In the genomic region with DNA sequence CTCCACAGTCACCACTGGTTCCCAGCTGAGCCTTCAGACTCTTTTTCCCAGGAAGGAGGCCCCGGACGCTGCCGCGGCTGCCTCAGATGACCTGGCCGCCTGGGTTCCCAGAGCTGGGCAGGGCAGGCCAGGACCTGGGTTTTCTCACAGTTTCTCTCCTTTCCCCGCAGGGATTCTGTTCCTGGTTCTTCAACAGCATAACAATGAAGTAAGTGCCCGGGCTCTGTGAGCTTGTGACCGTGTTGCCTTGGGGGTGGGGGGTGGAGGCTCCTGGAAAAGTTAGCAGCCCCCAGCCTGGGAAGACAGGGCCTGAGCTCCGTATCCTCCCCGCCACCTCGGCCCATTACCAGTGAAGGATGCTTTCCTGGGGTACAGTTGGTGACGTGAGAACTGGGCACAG, we compare ENCODE assay signal across 40 cellular contexts. TPM values are rescaled to one million over a fixed set of nuclear protein-coding genes. Genes with fewer than 3 reads are reported as not detected.
"Had no signal": no experiment of that assay in that cellular context is flagged by ENCODE, and none has a peak within 500 bp of the region (broad histone marks: within the 10 kb centered on the region; RNA-seq: fewer than 3 reads in every experiment).

No MANE protein-coding gene starts in this region.

- H3K9me3 ChIP-seq: ascending aorta had no signal

- H3K4me1 ChIP-seq: ascending aorta had no signal

- FAIRE-seq: bronchial epithelial cell, TTC549 had no signal

- H3K27ac ChIP-seq: ascending aorta, cardiac muscle cell, VCaP had no signal

- H3K9me3 Mint-ChIP-seq: activated B cell treated with CpG ODN at 0.5 μM for 24 hours; activated CD4-positive, alpha-beta memory T cell treated with anti-CD3 and anti-CD28 coated beads for 36 hours; activated CD4-positive, alpha-beta T cell treated with anti-CD3 and anti-CD28 coated beads, Interleukin-2, amount 10 ng/mL, durations not matched to agents 24 days and 14 days; activated CD8-positive, alpha-beta T cell treated with anti-CD3 and anti-CD28 coated beads for 36 hours; activated naive CD4-positive, alpha-beta T cell treated with anti-CD3 and anti-CD28 coated beads for 36 hours; activated naive CD8-positive, alpha-beta T cell treated with anti-CD3 and anti-CD28 coated beads, Interleukin-2, amount 10 ng/mL, durations not matched to agents 7 days and 5 days; activated T-cell treated with anti-CD3 and anti-CD28 coated beads, Interleukin-2, amount 50 U/mL, for 4 hours; activated T-helper 1 cell treated with anti-CD3 and anti-CD28 coated beads, Interleukin-12 subunit alpha, Interleukin-12 subunit beta, Interleukin-2, Interleukin-4 antibody, amounts not matched to agents 30 ng/mL and 10 ng/mL and 1 ng/mL, durations not matched to agents 14 hours and 24 hours and 36 hours; activated T-helper 17 cell treated with anti-CD3 and anti-CD28 coated beads, Interleukin-2, amount 50 U/mL, for 72 hours had no signal

- H3K27me3 Mint-ChIP-seq: activated CD4-positive, alpha-beta memory T cell treated with anti-CD3 and anti-CD28 coated beads for 36 hours; activated CD4-positive, alpha-beta T cell treated with anti-CD3 and anti-CD28 coated beads, Interleukin-2, amount 10 ng/mL, durations not matched to agents 24 days and 14 days; activated CD8-positive, alpha-beta T cell treated with anti-CD3 and anti-CD28 coated beads for 36 hours; activated naive CD8-positive, alpha-beta T cell treated with anti-CD3 and anti-CD28 coated beads, Interleukin-2, amount 10 ng/mL, durations not matched to agents 7 days and 5 days; brain; central memory CD8-positive, alpha-beta T cell had no signal

- H3K4me3 Mint-ChIP-seq: activated B cell treated with CpG ODN at 0.5 μM for 24 hours; activated CD4-positive, alpha-beta memory T cell treated with anti-CD3 and anti-CD28 coated beads for 36 hours; activated CD4-positive, alpha-beta T cell treated with anti-CD3 and anti-CD28 coated beads, Interleukin-2, amount 10 ng/mL, durations not matched to agents 24 days and 14 days; activated CD8-positive, alpha-beta T cell treated with anti-CD3 and anti-CD28 coated beads for 36 hours; activated naive CD4-positive, alpha-beta T cell treated with anti-CD3 and anti-CD28 coated beads for 36 hours; activated naive CD8-positive, alpha-beta T cell treated with anti-CD3 and anti-CD28 coated beads, Interleukin-2, amount 10 ng/mL, durations not matched to agents 7 days and 5 days; activated naive CD8-positive, alpha-beta T cell treated with anti-CD3 and anti-CD28 coated beads, Interleukin-2, amount 50 U/mL, for 24 hours; activated T-cell treated with anti-CD3 and anti-CD28 coated beads, Interleukin-2, amount 50 U/mL, for 4 hours; activated T-cell treated with anti-CD3 and anti-CD28 coated beads, Interleukin-2, amount 50 U/mL, for 72 hours; activated T-helper 1 cell treated with anti-CD3 and anti-CD28 coated beads, Interleukin-12 subunit alpha, Interleukin-12 subunit beta, Interleukin-2, Interleukin-4 antibody, amounts not matched to agents 30 ng/mL and 10 ng/mL and 1 ng/mL, durations not matched to agents 14 hours and 24 hours and 36 hours; activated T-helper 17 cell treated with anti-CD3 and anti-CD28 coated beads, Interleukin-2, amount 50 U/mL, for 72 hours; brain; central memory CD8-positive, alpha-beta T cell; T-helper 17 cell had no signal

- H3K27me3 ChIP-seq: ascending aorta, cardiac muscle cell had no signal

- H3K36me3 Mint-ChIP-seq: activated CD4-positive, alpha-beta memory T cell treated with anti-CD3 and anti-CD28 coated beads for 36 hours; activated naive CD4-positive, alpha-beta T cell treated with anti-CD3 and anti-CD28 coated beads, Interleukin-2, amount 50 U/mL, for 72 hours; activated naive CD8-positive, alpha-beta T cell treated with anti-CD3 and anti-CD28 coated beads, Interleukin-2, amount 10 ng/mL, durations not matched to agents 7 days and 5 days had no signal

- H3K4me3 ChIP-seq: ascending aorta, cardiac muscle cell had no signal

- H3K27ac Mint-ChIP-seq: activated B cell treated with CpG ODN at 0.5 μM for 24 hours; activated CD4-positive, alpha-beta memory T cell treated with anti-CD3 and anti-CD28 coated beads for 36 hours; activated CD4-positive, alpha-beta T cell treated with anti-CD3 and anti-CD28 coated beads, Interleukin-2, amount 10 ng/mL, durations not matched to agents 24 days and 14 days; activated CD8-positive, alpha-beta T cell treated with anti-CD3 and anti-CD28 coated beads for 36 hours; activated naive CD4-positive, alpha-beta T cell treated with anti-CD3 and anti-CD28 coated beads for 36 hours; activated naive CD4-positive, alpha-beta T cell treated with anti-CD3 and anti-CD28 coated beads, Interleukin-2, amount 50 U/mL, for 72 hours; activated naive CD8-positive, alpha-beta T cell treated with anti-CD3 and anti-CD28 coated beads, Interleukin-2, amount 10 ng/mL, durations not matched to agents 7 days and 5 days; activated naive CD8-positive, alpha-beta T cell treated with anti-CD3 and anti-CD28 coated beads, Interleukin-2, amount 50 U/mL, for 24 hours; activated T-cell treated with anti-CD3 and anti-CD28 coated beads, Interleukin-2, amount 50 U/mL, for 72 hours; activated T-helper 1 cell treated with anti-CD3 and anti-CD28 coated beads, Interleukin-12 subunit alpha, Interleukin-12 subunit beta, Interleukin-2, Interleukin-4 antibody, amounts not matched to agents 30 ng/mL and 10 ng/mL and 1 ng/mL, durations not matched to agents 14 hours and 24 hours and 36 hours; activated T-helper 17 cell treated with anti-CD3 and anti-CD28 coated beads, Interleukin-2, amount 50 U/mL, for 72 hours; brain; T-helper 17 cell had no signal

- DNase-seq: activated B cell treated with CpG ODN at 0.5 μM for 24 hours; activated CD4-positive, alpha-beta memory T cell treated with anti-CD3 and anti-CD28 coated beads for 36 hours; activated CD4-positive, alpha-beta T cell treated with anti-CD3 and anti-CD28 coated beads for 4 hours; activated CD4-positive, alpha-beta T cell treated with anti-CD3 and anti-CD28 coated beads, Interleukin-2, amount 10 ng/mL, durations not matched to agents 24 days and 14 days; activated CD4-positive, alpha-beta T cell treated with anti-CD3 and anti-CD28 coated beads, Interleukin-2, amount 50 U/mL, for 1 hour; activated CD4-positive, alpha-beta T cell treated with anti-CD3 and anti-CD28 coated beads, Interleukin-2, amount 50 U/mL, for 4 hours; activated CD4-positive, CD25-positive, alpha-beta regulatory T cell treated with anti-CD3 and anti-CD28 coated beads, Interleukin-2, amount 50 U/mL, for 72 hours; activated CD8-positive, alpha-beta memory T cell treated with anti-CD3 and anti-CD28 coated beads, Interleukin-2, amount 50 U/mL, for 4 hours; activated CD8-positive, alpha-beta T cell treated with anti-CD3 and anti-CD28 coated beads for 36 hours; activated effector memory CD4-positive, alpha-beta T cell treated with anti-CD3 and anti-CD28 coated beads, Interleukin-2, amount 50 U/mL, for 16 hours; activated gamma-delta T cell treated with Interleukin-2 at 50 U/mL for 16 hours; activated naive CD4-positive, alpha-beta T cell; activated naive CD4-positive, alpha-beta T cell treated with anti-CD3 and anti-CD28 coated beads for 36 hours; activated naive CD4-positive, alpha-beta T cell treated with anti-CD3 and anti-CD28 coated beads, Interleukin-2, amount 50 U/mL, for 16 hours; activated naive CD8-positive, alpha-beta T cell treated with anti-CD3 and anti-CD28 coated beads, Interleukin-2, amount 10 ng/mL, durations not matched to agents 7 days and 5 days; activated naive CD8-positive, alpha-beta T cell treated with anti-CD3 and anti-CD28 coated beads, Interleukin-2, amount 50 U/mL, for 24 hours; activated T-cell treated with anti-CD3 and anti-CD28 coated beads for 4 hours; activated T-cell treated with anti-CD3 and anti-CD28 coated beads, Interleukin-2, amount 50 U/mL, for 1 hour; activated T-cell treated with anti-CD3 and anti-CD28 coated beads, Interleukin-2, amount 50 U/mL, for 4 hours; activated T-cell treated with anti-CD3 and anti-CD28 coated beads, Interleukin-2, amount 50 U/mL, for 72 hours; amygdala; anterior cingulate cortex; caudate nucleus; cerebellar nuclear complex; T-helper 17 cell; T-helper 9 cell had no signal

- ATAC-seq: activated CD8-positive, alpha-beta T cell treated with anti-CD3 and anti-CD28 coated beads for 36 hours; activated naive CD4-positive, alpha-beta T cell treated with anti-CD3 and anti-CD28 coated beads, Interleukin-2, amount 50 U/mL, for 72 hours; activated naive CD8-positive, alpha-beta T cell treated with anti-CD3 and anti-CD28 coated beads, Interleukin-2, amount 50 U/mL, for 24 hours; activated T-cell treated with anti-CD3 and anti-CD28 coated beads, Interleukin-2, amount 50 U/mL, for 4 hours; activated T-cell treated with anti-CD3 and anti-CD28 coated beads, Interleukin-2, amount 50 U/mL, for 72 hours; activated T-helper 17 cell treated with anti-CD3 and anti-CD28 coated beads, Interleukin-2, amount 50 U/mL, for 72 hours; T-helper 17 cell had no signal

- H3K36me3 ChIP-seq: ascending aorta, cardiac muscle cell had no signal

- H3K4me1 Mint-ChIP-seq: activated B cell treated with CpG ODN at 0.5 μM for 24 hours; activated CD4-positive, alpha-beta T cell treated with anti-CD3 and anti-CD28 coated beads, Interleukin-2, amount 10 ng/mL, durations not matched to agents 24 days and 14 days; activated naive CD8-positive, alpha-beta T cell treated with anti-CD3 and anti-CD28 coated beads, Interleukin-2, amount 10 ng/mL, durations not matched to agents 7 days and 5 days; activated naive CD8-positive, alpha-beta T cell treated with anti-CD3 and anti-CD28 coated beads, Interleukin-2, amount 50 U/mL, for 24 hours; activated T-helper 17 cell treated with anti-CD3 and anti-CD28 coated beads, Interleukin-2, amount 50 U/mL, for 72 hours; T-helper 17 cell had no signal

RNA-seq across cellular contexts. Expression of a gene that starts 45.8 kb away (rescaled TPM):
- total RNA-seq: activated B cell treated with CpG ODN at 0.5 μM for 24 hours; activated CD4-positive, alpha-beta memory T cell treated with anti-CD3 and anti-CD28 coated beads for 36 hours; activated CD4-positive, alpha-beta T cell treated with anti-CD3 and anti-CD28 coated beads, Interleukin-2, amount 10 ng/mL, durations not matched to agents 24 days and 14 days; activated CD8-positive, alpha-beta memory T cell treated with anti-CD3 and anti-CD28 coated beads for 36 hours; activated CD8-positive, alpha-beta T cell treated with anti-CD3 and anti-CD28 coated beads for 36 hours; activated naive CD4-positive, alpha-beta T cell treated with anti-CD3 and anti-CD28 coated beads for 36 hours; activated naive CD4-positive, alpha-beta T cell treated with anti-CD3 and anti-CD28 coated beads, Interleukin-2, amount 50 U/mL, for 72 hours; activated naive CD8-positive, alpha-beta T cell treated with anti-CD3 and anti-CD28 coated beads, Interleukin-2, amount 10 ng/mL, durations not matched to agents 7 days and 5 days; activated T-cell treated with anti-CD3 and anti-CD28 coated beads, Interleukin-2, amount 50 U/mL, for 4 hours; activated T-cell treated with anti-CD3 and anti-CD28 coated beads, Interleukin-2, amount 50 U/mL, for 72 hours; activated T-helper 1 cell treated with anti-CD3 and anti-CD28 coated beads, Interleukin-12 subunit alpha, Interleukin-12 subunit beta, Interleukin-2, Interleukin-4 antibody, amounts not matched to agents 30 ng/mL and 10 ng/mL and 1 ng/mL, durations not matched to agents 14 hours and 24 hours and 36 hours; activated T-helper 17 cell treated with anti-CD3 and anti-CD28 coated beads, Interleukin-2, amount 50 U/mL, for 72 hours; ascending aorta; chondrocyte; T-helper 1 cell treated with Interleukin-12 subunit alpha and Interleukin-12 subunit beta and Interleukin-4 antibody, amounts not matched to agents 30 ng/mL and 1 ng/mL, for 36 hours; T-helper 17 cell; T-helper 2 cell treated with Interferon-gamma antibody and Interleukin-4, amounts not matched to agents 100 ng/mL and 5 ng/mL, for 36 hours had no signal
- polyA plus RNA-seq: cardiac muscle cell had no signal
